10 cellular contexts compared by ENCODE assay signal in the genomic region with DNA sequence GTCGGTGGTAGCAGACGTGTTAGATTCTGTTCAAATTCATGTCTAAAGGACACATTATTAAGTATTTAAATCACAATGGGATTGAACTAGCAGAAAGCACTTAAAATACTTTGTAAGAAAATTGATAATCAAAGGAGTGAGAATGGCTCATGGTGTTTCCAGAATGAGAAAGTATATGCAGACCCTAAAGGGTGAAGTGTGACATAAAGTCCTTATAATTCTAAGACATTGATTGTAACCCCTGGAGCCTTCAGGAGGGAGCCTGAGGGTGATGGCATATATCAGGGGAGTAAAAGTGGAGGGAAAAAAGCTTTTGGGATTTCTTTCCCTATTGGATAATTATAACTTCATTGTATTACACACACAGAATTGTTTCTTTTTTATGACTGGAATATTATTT. TPM values are rescaled to one million over a fixed set of nuclear protein-coding genes. Genes with fewer than 3 reads are reported as not detected.
"Had no signal": no experiment of that assay in that cellular context is flagged by ENCODE, and none has a peak within 500 bp of the region (broad histone marks: within the 10 kb centered on the region; RNA-seq: fewer than 3 reads in every experiment).

A gene (minus strand): TSS at position 101 of the 400 bp plus-strand sequence. CDS start 3,929 bp downstream, outside the sequence.

- FAIRE-seq: HepG2, HTR-8/SVneo, K562 had no signal

- ATAC-seq: HepG2, K562 had no signal

- DNase-seq: IMR-90, KBM-7, KG1 had no signal

- H3K27ac ChIP-seq: HL-60 had no signal

- H3K4me3 ChIP-seq: K562 had no signal

- H3K36me3 Mint-ChIP-seq: IgD-negative memory B cell had no signal

- H3K4me3 Mint-ChIP-seq: IgD-negative memory B cell had no signal

- H3K27ac Mint-ChIP-seq: IgD-negative memory B cell had no signal

RNA-seq across cellular contexts. Expression of the gene that starts here (rescaled TPM):
- total RNA-seq: HepG2, HT-29, HT1080, IMR-90 had no signal
- polyA plus RNA-seq: HepG2, IgD-negative memory B cell, IMR-90 had no signal
